27 cellular contexts compared by ENCODE assay signal in the genomic region with DNA sequence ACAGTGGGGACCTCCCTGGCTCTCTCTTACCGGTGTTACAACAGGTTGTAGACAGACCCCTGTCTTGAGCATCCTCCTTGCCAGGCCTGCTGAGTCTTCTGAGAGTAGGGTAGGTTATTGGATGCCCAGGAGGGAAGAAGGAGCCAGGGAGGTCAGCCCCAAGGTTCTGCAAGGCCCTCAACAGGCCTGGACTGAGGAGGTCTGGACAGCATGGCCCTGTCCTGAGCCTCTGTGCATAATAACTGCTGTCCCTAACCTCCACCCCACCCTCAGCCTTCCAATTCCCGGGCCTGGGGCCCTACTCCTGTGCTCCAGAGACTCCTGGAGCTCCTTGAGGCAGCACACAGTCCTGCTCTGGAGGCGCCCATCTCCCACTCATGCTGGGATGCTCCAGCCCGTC. TPM values are rescaled to one million over a fixed set of nuclear protein-coding genes. Genes with fewer than 3 reads are reported as not detected.
DNase-seq lines count a peak whose midpoint lies in the region; ATAC-seq and TF ChIP-seq lines count a peak whose summit lies in the region.
"Had no signal": no experiment of that assay in that cellular context is flagged by ENCODE, and none has a peak within 500 bp of the region (broad histone marks: within the 10 kb centered on the region; RNA-seq: fewer than 3 reads in every experiment).

No MANE protein-coding gene starts in this region.

- no peaks in the 10 kb centered on the region for H3K9me3 Mint-ChIP-seq in activated T-helper 1 cell treated with anti-CD3 and anti-CD28 coated beads, Interleukin-12 subunit alpha, Interleukin-12 subunit beta, Interleukin-2, Interleukin-4 antibody, amounts not matched to agents 30 ng/mL and 10 ng/mL and 1 ng/mL, durations not matched to agents 14 hours and 24 hours and 36 hours
- H3K9me3 Mint-ChIP-seq: CD4-positive, CD25-positive, alpha-beta regulatory T cell; neural crest cell; WTC11 had no signal

- H3K27me3 ChIP-seq in upper lobe of right lung (peaks cover 17% of the 10 kb centered on the region), dorsolateral prefrontal cortex (peaks cover 0 to 8% (median 0%) of the 10 kb centered on the region in 45 donors), testis (no peaks in the 10 kb centered on the region)
- H3K27me3 ChIP-seq: thyroid gland had no signal

- WGBS in testis, 2 donors = 91 to 97% methylated on average over 4 of the region's 4 CpGs

- peaks cover 28% of the 10 kb centered on the region for H3K4me1 Mint-ChIP-seq in activated T-helper 1 cell treated with anti-CD3 and anti-CD28 coated beads, Interleukin-12 subunit alpha, Interleukin-12 subunit beta, Interleukin-2, Interleukin-4 antibody, amounts not matched to agents 30 ng/mL and 10 ng/mL and 1 ng/mL, durations not matched to agents 14 hours and 24 hours and 36 hours (ENCODE audit: low read depth)
- H3K4me1 Mint-ChIP-seq: neural crest cell had no signal

- no peaks in the 10 kb centered on the region for H3K9me3 ChIP-seq in upper lobe of right lung
- H3K9me3 ChIP-seq in testis = no peaks in the 10 kb centered on the region
- H3K9me3 ChIP-seq: psoas muscle, SJCRH30, thyroid gland had no signal

- intact Hi-C loops in Right ventricle myocardium superior (cut with DNase I) = no loop called here
- intact Hi-C loops in left cardiac atrium (cut with DNase I) = no loop called here
- intact Hi-C loops in activated T-helper 1 cell treated with anti-CD3 and anti-CD28 coated beads, Interleukin-12 subunit alpha, Interleukin-12 subunit beta, Interleukin-2, Interleukin-4 antibody, amounts not matched to agents 30 ng/mL and 10 ng/mL and 1 ng/mL, durations not matched to agents 14 hours and 24 hours and 36 hours (cut with micrococcal nuclease) = no loop called here
- intact Hi-C loops in upper lobe of right lung (cut with DNase I) = no loop called here
- intact Hi-C loops in dorsolateral prefrontal cortex (cut with DNase I) = no loop called here
- intact Hi-C loops in testis (cut with DNase I; ENCODE audit: low total_unique reads) = no loop called here

- ATAC-seq in Right ventricle myocardium superior (ENCODE audit: poor library complexity) = no peak
- no peak for ATAC-seq in left cardiac atrium
- ATAC-seq in HG02885 (IDR thresholded peaks at IDR 0.05; ENCODE audit: poor library complexity, unreplicated experiment) = peak; percentile 14
- peak; percentile 24 for ATAC-seq in upper lobe of right lung
- ATAC-seq: psoas muscle, WTC11 had no signal

- H3K4me3 Mint-ChIP-seq in activated T-helper 1 cell treated with anti-CD3 and anti-CD28 coated beads, Interleukin-12 subunit alpha, Interleukin-12 subunit beta, Interleukin-2, Interleukin-4 antibody, amounts not matched to agents 30 ng/mL and 10 ng/mL and 1 ng/mL, durations not matched to agents 14 hours and 24 hours and 36 hours = peak overlapping the region; percentile 28
- H3K4me3 Mint-ChIP-seq: CD4-positive, CD25-positive, alpha-beta regulatory T cell; neural crest cell; WTC11 had no signal

- H3K27me3 Mint-ChIP-seq in activated T-helper 1 cell treated with anti-CD3 and anti-CD28 coated beads, Interleukin-12 subunit alpha, Interleukin-12 subunit beta, Interleukin-2, Interleukin-4 antibody, amounts not matched to agents 30 ng/mL and 10 ng/mL and 1 ng/mL, durations not matched to agents 14 hours and 24 hours and 36 hours (ENCODE audit: insufficient read depth) = no peaks in the 10 kb centered on the region

- H3K4me1 ChIP-seq in upper lobe of right lung (no peaks in the 10 kb centered on the region), testis (no peaks in the 10 kb centered on the region)
- H3K4me1 ChIP-seq: psoas muscle, SJCRH30, thyroid gland had no signal

- H3K36me3 ChIP-seq in upper lobe of right lung (no peaks in the 10 kb centered on the region), testis (ENCODE audit: low read depth, missing control alignments) (no peaks in the 10 kb centered on the region)
- H3K36me3 ChIP-seq: SJCRH30, thyroid gland had no signal

- TF ChIP-seq POLR2A in testis (IDR thresholded peaks at IDR 0.05) = no peak

- TF ChIP-seq CTCF in upper lobe of right lung (IDR thresholded peaks at IDR 0.05) = no peak
- TF ChIP-seq CTCF in dorsolateral prefrontal cortex (IDR thresholded peaks at IDR 0.05 in 54 of 56, conservative IDR thresholded peaks at IDR 0.05 in 2 of 56; ENCODE audit: low read depth in 1 of 56, partially characterized antibody in 56 of 56) = no peak
- no peak for TF ChIP-seq CTCF in testis (IDR thresholded peaks at IDR 0.05)

- H3K4me3 ChIP-seq in upper lobe of right lung (no peak overlapping the region), dorsolateral prefrontal cortex (no peak overlapping the region), testis (no peak overlapping the region)
- H3K4me3 ChIP-seq: psoas muscle, SJCRH30, smooth muscle cell, thyroid gland had no signal

- H3K27ac ChIP-seq in upper lobe of right lung (no peak overlapping the region), dorsolateral prefrontal cortex (no peak overlapping the region), testis (no peak overlapping the region)
- H3K27ac ChIP-seq: epithelial cell of prostate, HL-60, psoas muscle, SJCRH30, thyroid gland had no signal

- DNase-seq in Right ventricle myocardium superior (peak; percentile 7), left cardiac atrium (no peak), upper lobe of right lung (no peak), HK-2 (ENCODE audit: unreplicated experiment) (no peak), dorsolateral prefrontal cortex (no peak), testis (no peak)
- DNase-seq in activated T-helper 1 cell treated with anti-CD3 and anti-CD28 coated beads, Interleukin-12 subunit alpha, Interleukin-12 subunit beta, Interleukin-2, Interleukin-4 antibody, amounts not matched to agents 30 ng/mL and 10 ng/mL and 1 ng/mL, durations not matched to agents 14 hours and 24 hours and 36 hours (ENCODE audit: low spot score) = no peak
- DNase-seq: activated effector memory CD4-positive, alpha-beta T cell treated with anti-CD3 and anti-CD28 coated beads, Interleukin-2, amount 50 U/mL, for 16 hours; CD4-positive, CD25-positive, alpha-beta regulatory T cell; foreskin melanocyte; kidney; mesenchymal stem cell; NCI-H2081; NCI-H524; psoas muscle; SJCRH30; thyroid gland had no signal

- H3K27ac Mint-ChIP-seq in activated T-helper 1 cell treated with anti-CD3 and anti-CD28 coated beads, Interleukin-12 subunit alpha, Interleukin-12 subunit beta, Interleukin-2, Interleukin-4 antibody, amounts not matched to agents 30 ng/mL and 10 ng/mL and 1 ng/mL, durations not matched to agents 14 hours and 24 hours and 36 hours = no peak overlapping the region
- H3K27ac Mint-ChIP-seq: WTC11 had no signal

- H3K36me3 Mint-ChIP-seq in activated T-helper 1 cell treated with anti-CD3 and anti-CD28 coated beads, Interleukin-12 subunit alpha, Interleukin-12 subunit beta, Interleukin-2, Interleukin-4 antibody, amounts not matched to agents 30 ng/mL and 10 ng/mL and 1 ng/mL, durations not matched to agents 14 hours and 24 hours and 36 hours (ENCODE audit: low read depth) = no peaks in the 10 kb centered on the region
- H3K36me3 Mint-ChIP-seq: CD4-positive, CD25-positive, alpha-beta regulatory T cell; WTC11 had no signal

RNA-seq across cellular contexts. Expression of a gene that starts 0.3 kb away (rescaled TPM):
- 0.56 TPM for total RNA-seq in Right ventricle myocardium superior
- total RNA-seq in left cardiac atrium = under 1 TPM; 0.39 to 0.56 TPM
- total RNA-seq in activated T-helper 1 cell treated with anti-CD3 and anti-CD28 coated beads, Interleukin-12 subunit alpha, Interleukin-12 subunit beta, Interleukin-2, Interleukin-4 antibody, amounts not matched to agents 30 ng/mL and 10 ng/mL and 1 ng/mL, durations not matched to agents 14 hours and 24 hours and 36 hours = 4.7 and 5.1 TPM in 2 replicates
- total RNA-seq in upper lobe of right lung = 15.8 TPM
- total RNA-seq in dorsolateral prefrontal cortex = 100 to 1,000 TPM in 47 of 120 experiments, 10 to 100 TPM in 73; 17.2 to 416 (median 84.9) TPM
- total RNA-seq in testis = 10 to 100 TPM; 15.0 TPM
- 10.1 TPM for polyA plus RNA-seq in testis (ENCODE audit: insufficient read depth, low read depth, low replicate concordance)
- total RNA-seq: A673, neural crest cell, smooth muscle cell had no signal
- polyA plus RNA-seq: smooth muscle cell had no signal

RNA-seq across cellular contexts. Expression of a gene that starts 18.4 kb away (rescaled TPM):
- total RNA-seq in Right ventricle myocardium superior = not detected
- not detected for total RNA-seq in left cardiac atrium
- total RNA-seq in activated T-helper 1 cell treated with anti-CD3 and anti-CD28 coated beads, Interleukin-12 subunit alpha, Interleukin-12 subunit beta, Interleukin-2, Interleukin-4 antibody, amounts not matched to agents 30 ng/mL and 10 ng/mL and 1 ng/mL, durations not matched to agents 14 hours and 24 hours and 36 hours = 0.12 and 0.18 TPM in 2 replicates
- not detected for total RNA-seq in upper lobe of right lung
- 1 to 10 TPM in 46 of 120 experiments, under 1 TPM in 60, not detected in 14; 0.19 to 4.1 (median 0.92) TPM for total RNA-seq in dorsolateral prefrontal cortex
- total RNA-seq in testis = under 1 TPM; 0.31 to 0.81 TPM
- polyA plus RNA-seq in testis (ENCODE audit: insufficient read depth, low read depth, low replicate concordance) = 0.26 TPM
- total RNA-seq: A673; cardiac septum; CD4-positive, CD25-positive, alpha-beta regulatory T cell; dermis microvascular lymphatic vessel endothelial cell; kidney; neural crest cell; psoas muscle; SJCRH30; smooth muscle cell; T-helper 2 cell treated with Interferon-gamma antibody and Interleukin-4, amounts not matched to agents 100 ng/mL and 5 ng/mL, for 36 hours; thyroid gland had no signal
- polyA plus RNA-seq: CD4-positive, CD25-positive, alpha-beta regulatory T cell; psoas muscle; smooth muscle cell had no signal

RNA-seq across cellular contexts. Expression of a gene that starts 28.9 kb away (rescaled TPM):
- total RNA-seq in Right ventricle myocardium superior = not detected
- under 1 TPM; 0.18 to 0.44 TPM for total RNA-seq in left cardiac atrium
- total RNA-seq in activated T-helper 1 cell treated with anti-CD3 and anti-CD28 coated beads, Interleukin-12 subunit alpha, Interleukin-12 subunit beta, Interleukin-2, Interleukin-4 antibody, amounts not matched to agents 30 ng/mL and 10 ng/mL and 1 ng/mL, durations not matched to agents 14 hours and 24 hours and 36 hours = 0.20 and 0.36 TPM in 2 replicates
- not detected for total RNA-seq in upper lobe of right lung
- total RNA-seq in dorsolateral prefrontal cortex = 1 to 10 TPM in 3 of 120 experiments, under 1 TPM in 45, not detected in 72; 0.20 to 1.5 (median 0.42) TPM
- under 1 TPM; 0.25 to 0.47 TPM for total RNA-seq in testis
- not detected for polyA plus RNA-seq in testis (ENCODE audit: insufficient read depth, low read depth, low replicate concordance)
- total RNA-seq: cardiac septum; dermis microvascular lymphatic vessel endothelial cell; kidney; neural crest cell; SJCRH30; smooth muscle cell; T-helper 2 cell treated with Interferon-gamma antibody and Interleukin-4, amounts not matched to agents 100 ng/mL and 5 ng/mL, for 36 hours; WTC11 had no signal
- polyA plus RNA-seq: smooth muscle cell had no signal

RNA-seq across cellular contexts. Expression of a gene that starts 37.4 kb away (rescaled TPM):
- total RNA-seq in Right ventricle myocardium superior (not detected), left cardiac atrium (not detected), upper lobe of right lung (not detected), dorsolateral prefrontal cortex (1,000 to 10,000 TPM in 1 of 120 experiments, 100 to 1,000 TPM in 101, 10 to 100 TPM in 18; 27.9 to 1,472 (median 249) TPM), testis (10 to 100 TPM; 10.8 to 18.4 TPM)
- not detected in 2 replicates for total RNA-seq in activated T-helper 1 cell treated with anti-CD3 and anti-CD28 coated beads, Interleukin-12 subunit alpha, Interleukin-12 subunit beta, Interleukin-2, Interleukin-4 antibody, amounts not matched to agents 30 ng/mL and 10 ng/mL and 1 ng/mL, durations not matched to agents 14 hours and 24 hours and 36 hours
- 5.4 TPM for polyA plus RNA-seq in testis (ENCODE audit: insufficient read depth, low read depth, low replicate concordance)
- total RNA-seq: A673; cardiac septum; CD4-positive, CD25-positive, alpha-beta regulatory T cell; dermis microvascular lymphatic vessel endothelial cell; neural crest cell; smooth muscle cell had no signal
- polyA plus RNA-seq: smooth muscle cell had no signal

RNA-seq across cellular contexts. Expression of a gene that starts 41.5 kb away (rescaled TPM):
- total RNA-seq in Right ventricle myocardium superior (not detected), left cardiac atrium (not detected), upper lobe of right lung (not detected), dorsolateral prefrontal cortex (under 1 TPM in 9 of 120 experiments, not detected in 111; 0.23 to 0.67 (median 0.39) TPM), testis (not detected)
- total RNA-seq in activated T-helper 1 cell treated with anti-CD3 and anti-CD28 coated beads, Interleukin-12 subunit alpha, Interleukin-12 subunit beta, Interleukin-2, Interleukin-4 antibody, amounts not matched to agents 30 ng/mL and 10 ng/mL and 1 ng/mL, durations not matched to agents 14 hours and 24 hours and 36 hours = 0.20 TPM in 1 of 2 replicates, not detected in the other
- polyA plus RNA-seq in testis (ENCODE audit: insufficient read depth, low read depth, low replicate concordance) = not detected
- total RNA-seq: A673; cardiac septum; CD4-positive, CD25-positive, alpha-beta regulatory T cell; dermis microvascular lymphatic vessel endothelial cell; kidney; neural crest cell; psoas muscle; SJCRH30; smooth muscle cell; T-helper 2 cell treated with Interferon-gamma antibody and Interleukin-4, amounts not matched to agents 100 ng/mL and 5 ng/mL, for 36 hours; WTC11 had no signal
- polyA plus RNA-seq: CD4-positive, CD25-positive, alpha-beta regulatory T cell; psoas muscle; smooth muscle cell had no signal

Comparison
In these comparisons a context has a peak if more than half of its experiments do, and no peak if none do; other contexts are left out.
1. ATAC-seq: peak in HG02885 (single experiment) and upper lobe of right lung (single experiment); none in Right ventricle myocardium superior (single experiment) and left cardiac atrium (0 of 2).